ENCODE assay signal across 14 cellular contexts in genomic region chr5:77957931-77958476, GRCh38.
DNase-seq lines count a peak whose midpoint lies in the region; ATAC-seq and TF ChIP-seq lines count a peak whose summit lies in the region.
"Had no signal": no experiment of that assay in that cellular context is flagged by ENCODE, and none has a peak within 500 bp of the region (broad histone marks: within the 10 kb centered on the region; RNA-seq: fewer than 3 reads in every experiment).

No MANE protein-coding gene starts in this region.

- peak overlapping the region; percentile 54 for H3K4me3 Mint-ChIP-seq in activated naive CD8-positive, alpha-beta T cell
- no peak overlapping the region for H3K4me3 Mint-ChIP-seq in activated naive CD8-positive, alpha-beta T cell treated with anti-CD3 and anti-CD28 coated beads, Interleukin-2, amount 50 U/mL, for 24 hours
- H3K4me3 Mint-ChIP-seq: CD8-positive, alpha-beta memory T cell had no signal

- no peaks in the 10 kb centered on the region for H3K36me3 ChIP-seq in adipocyte (ENCODE audit: control insufficient read depth, insufficient read depth, low read length, severe bottlenecking)
- no peaks in the 10 kb centered on the region for H3K36me3 ChIP-seq in smooth muscle cell (ENCODE audit: low read depth)
- H3K36me3 ChIP-seq: upper lobe of right lung had no signal

- H3K9me3 ChIP-seq in adipocyte (ENCODE audit: control insufficient read depth, low read length) (peaks cover 3% of the 10 kb centered on the region), smooth muscle cell (replicated peaks; ENCODE audit: low read depth) (no peaks in the 10 kb centered on the region)
- H3K9me3 ChIP-seq: upper lobe of right lung had no signal

- H3F3A ChIP-seq in smooth muscle cell (ENCODE audit: low read depth): no peaks in the 10 kb centered on the region

- peaks cover 27% of the 10 kb centered on the region for H3K27me3 Mint-ChIP-seq in activated naive CD8-positive, alpha-beta T cell
- peaks cover 51% of the 10 kb centered on the region for H3K27me3 Mint-ChIP-seq in activated naive CD8-positive, alpha-beta T cell treated with anti-CD3 and anti-CD28 coated beads, Interleukin-2, amount 50 U/mL, for 24 hours

- peak overlapping the region; percentile 88 for H2AFZ ChIP-seq in smooth muscle cell (ENCODE audit: low read depth)

- no peaks in the 10 kb centered on the region for H4K20me1 ChIP-seq in smooth muscle cell (ENCODE audit: low read depth)

- H3K27me3 ChIP-seq in adipocyte (replicated peaks; ENCODE audit: control insufficient read depth, insufficient read depth, low read length): peaks cover 28% of the 10 kb centered on the region
- H3K27me3 ChIP-seq in smooth muscle cell (ENCODE audit: low read depth): peaks cover 31% of the 10 kb centered on the region

- 5% methylated on average over 30 of the region's 38 CpGs for WGBS in smooth muscle cell (ENCODE audit: low lambda C conversion rate)

- H3K9me3 Mint-ChIP-seq in activated naive CD8-positive, alpha-beta T cell (ENCODE audit: low read depth): no peaks in the 10 kb centered on the region
- no peaks in the 10 kb centered on the region for H3K9me3 Mint-ChIP-seq in activated naive CD8-positive, alpha-beta T cell treated with anti-CD3 and anti-CD28 coated beads, Interleukin-2, amount 50 U/mL, for 24 hours
- H3K9me3 Mint-ChIP-seq: CD8-positive, alpha-beta memory T cell had no signal

- no peak for TF ChIP-seq CTCF in smooth muscle cell (IDR thresholded peaks at IDR 0.05; ENCODE audit: borderline replicate concordance, insufficient read depth, poor library complexity, severe bottlenecking)

- H3K4me3 ChIP-seq in adipocyte (ENCODE audit: low read length) (peak overlapping the region; percentile 17), smooth muscle cell (peak overlapping the region; percentile 51)
- H3K4me3 ChIP-seq: upper lobe of right lung had no signal

- peak overlapping the region; percentile 94 for H3K4me2 ChIP-seq in smooth muscle cell

- ATAC-seq in activated naive CD8-positive, alpha-beta T cell treated with anti-CD3 and anti-CD28 coated beads, Interleukin-2, amount 50 U/mL, for 24 hours: no peak
- ATAC-seq in HG03565 (IDR thresholded peaks at IDR 0.05; ENCODE audit: unreplicated experiment): no peak
- no peak for ATAC-seq in GM18502 (IDR thresholded peaks at IDR 0.05; ENCODE audit: poor library complexity, unreplicated experiment)
- ATAC-seq: SK-N-SH treated with all-trans-retinoic acid at 6 μM for 48 hours, upper lobe of right lung had no signal

- no peak for DNase-seq in activated naive CD8-positive, alpha-beta T cell treated with anti-CD3 and anti-CD28 coated beads, Interleukin-2, amount 50 U/mL, for 24 hours
- DNase-seq in adipocyte (ENCODE audit: low read depth) (no peak), iPS-NIHi11 (ENCODE audit: low spot score) (peak; percentile 56), smooth muscle cell (lab: John Stamatoyannopoulos, UW; ENCODE audit: unreplicated experiment) (no peak), NCI-H1694 (lab: John Stamatoyannopoulos, UW) (no peak)
- DNase-seq: activated CD8-positive, alpha-beta memory T cell treated with anti-CD3 and anti-CD28 coated beads, Interleukin-2, amount 50 U/mL, for 4 hours; CD8-positive, alpha-beta memory T cell; NCI-H1930; NK-92 treated with Interleukin-12 subunit alpha and Interleukin-12 subunit beta, amount 100 ng/mL, for 24 hours; upper lobe of right lung had no signal

- no peaks in the 10 kb centered on the region for H3K79me2 ChIP-seq in smooth muscle cell (ENCODE audit: low read depth)

- no peak overlapping the region for H3K9ac ChIP-seq in adipocyte (ENCODE audit: low read length)
- peak overlapping the region; percentile 47 for H3K9ac ChIP-seq in smooth muscle cell (ENCODE audit: low read depth)

- H3K27ac ChIP-seq in smooth muscle cell (ENCODE audit: low read depth): no peak overlapping the region
- H3K27ac ChIP-seq: upper lobe of right lung had no signal

- no peaks in the 10 kb centered on the region for H3K4me1 ChIP-seq in adipocyte (ENCODE audit: control insufficient read depth, insufficient read depth, low read length)
- H3K4me1 ChIP-seq in smooth muscle cell (ENCODE audit: low read depth): peaks cover 20% of the 10 kb centered on the region
- H3K4me1 ChIP-seq: upper lobe of right lung had no signal

- H3K36me3 Mint-ChIP-seq in activated naive CD8-positive, alpha-beta T cell: peaks cover 2% of the 10 kb centered on the region
- H3K36me3 Mint-ChIP-seq in activated naive CD8-positive, alpha-beta T cell treated with anti-CD3 and anti-CD28 coated beads, Interleukin-2, amount 50 U/mL, for 24 hours (ENCODE audit: low read depth): no peaks in the 10 kb centered on the region
- H3K36me3 Mint-ChIP-seq: CD8-positive, alpha-beta memory T cell had no signal

- no peak overlapping the region for H3K27ac Mint-ChIP-seq in activated naive CD8-positive, alpha-beta T cell
- no peak overlapping the region for H3K27ac Mint-ChIP-seq in activated naive CD8-positive, alpha-beta T cell treated with anti-CD3 and anti-CD28 coated beads, Interleukin-2, amount 50 U/mL, for 24 hours
- H3K27ac Mint-ChIP-seq: CD8-positive, alpha-beta memory T cell had no signal

- peaks cover 9% of the 10 kb centered on the region for H3K4me1 Mint-ChIP-seq in activated naive CD8-positive, alpha-beta T cell (ENCODE audit: low read depth)
- H3K4me1 Mint-ChIP-seq in activated naive CD8-positive, alpha-beta T cell treated with anti-CD3 and anti-CD28 coated beads, Interleukin-2, amount 50 U/mL, for 24 hours: peaks cover 31% of the 10 kb centered on the region
